In the genomic region with DNA sequence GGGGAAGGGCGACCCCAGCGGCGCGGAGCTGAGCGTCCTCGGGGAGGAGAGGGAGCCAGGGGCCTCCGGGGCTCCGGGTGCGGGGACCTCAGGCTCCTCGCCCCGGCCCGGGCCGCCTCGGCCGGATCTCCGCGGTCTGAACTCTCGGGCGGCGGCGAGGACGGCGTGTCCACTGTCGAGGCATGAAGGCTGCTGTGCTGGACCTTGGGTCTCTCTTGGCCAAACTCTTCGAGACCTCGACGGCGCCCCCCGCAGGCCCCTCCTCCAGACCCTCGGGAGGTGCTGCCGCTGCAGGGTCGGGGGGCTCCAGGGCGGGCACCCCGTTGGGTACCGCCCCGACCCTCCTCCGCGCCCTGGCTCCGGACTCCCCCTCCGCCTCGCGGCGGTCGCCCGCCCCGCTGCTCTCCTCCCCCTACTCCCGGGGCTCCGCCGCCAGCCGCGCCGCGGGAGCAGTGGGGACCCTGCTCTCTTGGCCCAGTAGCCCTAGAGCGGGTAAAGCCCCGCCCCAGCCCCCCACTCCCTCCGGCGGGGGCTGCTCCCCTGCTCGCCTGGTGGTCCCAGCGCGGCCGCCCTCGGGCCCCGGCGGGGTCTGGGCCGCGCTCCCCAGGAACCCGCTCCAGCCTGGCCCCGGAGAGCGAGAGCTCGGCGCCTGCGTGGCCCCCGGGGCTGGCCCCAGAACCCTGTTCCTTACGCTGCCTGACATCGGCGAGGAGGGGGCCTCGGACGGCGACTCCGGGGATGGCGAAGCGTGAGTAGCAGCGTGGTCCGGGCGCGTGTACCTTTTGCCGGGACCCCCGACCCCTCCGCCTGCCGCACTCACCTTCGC, we compare ENCODE assay signal across 8 cellular contexts. TPM values are rescaled to one million over a fixed set of nuclear protein-coding genes. Genes with fewer than 3 reads are reported as not detected.
DNase-seq lines count a peak whose midpoint lies in the region; ATAC-seq, FAIRE-seq and TF ChIP-seq lines count a peak whose summit lies in the region.

No MANE protein-coding gene starts in this region.

- peak overlapping the region; percentile 49; the same call in 1 of the 2 replicates for H3K4me2 ChIP-seq in HepG2 (ENCODE audit: low read depth, low read length)

- no peaks in the 10 kb centered on the region for H3K79me2 ChIP-seq in HepG2 (ENCODE audit: insufficient read depth, low read length)

- TF ChIP-seq CTCF in GM20000 (IDR thresholded peaks at IDR 0.05; ENCODE audit: extremely low read depth, missing control alignments) (no peak), breast epithelium (IDR thresholded peaks at IDR 0.05) (no peak), HepG2 (CRISPR knock-in tag; IDR thresholded peaks at IDR 0.05) (no peak), testis (IDR thresholded peaks at IDR 0.05) (no peak)

- no TSS peak for BruUV-seq in HepG2 (replicated peaks; lab: Mats Ljungman, UMichigan)

- FAIRE-seq in HTR-8/SVneo (lab: Jason Lieb, UNC): no peak
- no peak for FAIRE-seq in HepG2 (lab: Jason Lieb, UNC)

- DNase-seq in D341Med (ENCODE audit: low spot score): peak; percentile 82
- peak; percentile 67 for DNase-seq in GM20000 (ENCODE audit: low spot score)
- peak; percentile 48 for DNase-seq in HTR-8/SVneo (ENCODE audit: insufficient read length, low spot score)
- no peak for DNase-seq in breast epithelium (ENCODE audit: low spot score in 2 of 2)
- no peak for DNase-seq in HepG2 (ENCODE audit: low spot score)
- peak; percentile 44 for DNase-seq in testis
- no peak for DNase-seq in NCI-H1436 (lab: John Stamatoyannopoulos, UW)
- DNase-seq in superior temporal gyrus (ENCODE audit: extremely low spot score): no peak

- H3K9ac ChIP-seq in HepG2 (ENCODE audit: insufficient read depth, low read depth, low read length): no peak overlapping the region

- in situ Hi-C loops in HepG2 (cut with HindIII; ENCODE audit: extremely low pct_ligation_motif_present, low pct_unique_long_range_greater_than_20kb): no loop called here

- H3K4me1 ChIP-seq in breast epithelium: no peaks in the 10 kb centered on the region
- no peaks in the 10 kb centered on the region for H3K4me1 ChIP-seq in HepG2 (ENCODE audit: insufficient read depth, low read length)
- no peaks in the 10 kb centered on the region for H3K4me1 ChIP-seq in testis

- H4K20me1 ChIP-seq in HepG2 (ENCODE audit: insufficient read depth, low read length): no peaks in the 10 kb centered on the region

- H3K9me3 ChIP-seq in breast epithelium (no peaks in the 10 kb centered on the region), HepG2 (ENCODE audit: low read length) (no peaks in the 10 kb centered on the region), testis (no peaks in the 10 kb centered on the region)

- H3K36me3 ChIP-seq in breast epithelium: no peaks in the 10 kb centered on the region
- no peaks in the 10 kb centered on the region for H3K36me3 ChIP-seq in HepG2 (replicated peaks in 1 of 2; ENCODE audit: control insufficient read depth in 1 of 2, insufficient read depth in 2 of 2, low read length in 2 of 2)
- H3K36me3 ChIP-seq in testis (ENCODE audit: low read depth, missing control alignments): no peaks in the 10 kb centered on the region

- H3K27ac ChIP-seq in breast epithelium: peak overlapping the region in 1 of 2 donors; percentile 33
- H3K27ac ChIP-seq in HepG2 (ENCODE audit: extremely low read length, insufficient read depth, low read length): no peak overlapping the region
- peak overlapping the region; percentile 22 to 64 for H3K27ac ChIP-seq in testis

- H2AFZ ChIP-seq in HepG2 (ENCODE audit: low read length): no peak overlapping the region

- H3K4me3 ChIP-seq in breast epithelium (peak overlapping the region; percentile 57 to 79 (median 60)), HepG2 (replicated peaks in 1 of 3; ENCODE audit: insufficient read depth in 1 of 3, low read depth in 2 of 3, low read length in 3 of 3) (peak overlapping the region in 2 of 3 experiments; percentile 16 to 55; a peak in 3 of 6 replicates), testis (peak overlapping the region; percentile 59 to 66)

- intact Hi-C loops in breast epithelium (cut with DNase I; ENCODE audit: low total_unique reads): loop anchor here (5.0 kb wide), 1 partner anchor 307 kb away; no protein-coding TSS in a partner anchor
- intact Hi-C loops in HepG2 (cut with micrococcal nuclease; ENCODE audit: unreplicated experiment): no loop called here
- intact Hi-C loops in testis (cut with DNase I; ENCODE audit: low total_unique reads): no loop called here

- ATAC-seq in HepG2: peak; percentile 79

- H3K27me3 ChIP-seq in breast epithelium (peaks cover 4 to 5% of the 10 kb centered on the region in 2 donors), HepG2 (ENCODE audit: control insufficient read depth in 1 of 2, insufficient read depth in 2 of 2, low read length in 2 of 2) (peaks cover 1 to 33% of the 10 kb centered on the region in 2 experiments; a peak in 4 of 5 replicates), testis (no peaks in the 10 kb centered on the region)

- no peak for TF ChIP-seq EP300 in HepG2 (IDR thresholded peaks at IDR 0.05; ENCODE audit: low read depth in 2 of 2, low read length in 2 of 2)
- TF ChIP-seq EP300 in HepG2 (CRISPR knock-in tag; IDR thresholded peaks at IDR 0.05; ENCODE audit: borderline replicate concordance): no peak

- no peak for TF ChIP-seq RAD21 in HepG2 (CRISPR knock-in tag; IDR thresholded peaks at IDR 0.05)

- 62% methylated on average over 17 of the region's 91 CpGs for WGBS in HepG2 (ENCODE audit: low lambda C conversion rate)
- WGBS in testis, 2 donors: 1 to 5% methylated on average over 17 to 61 of the region's 91 CpGs

- CTCF ChIA-PET in HepG2 (lab: Yijun Ruan, JAX; ENCODE audit: low intra/inter-chr PET ratio, low total read pairs): no interaction called here

- POLR2A ChIA-PET in HepG2 (lab: Yijun Ruan, JAX): no interaction called here

- TF ChIP-seq POLR2A in breast epithelium (IDR thresholded peaks at IDR 0.05) (no peak), HepG2 (IDR thresholded peaks at IDR 0.05; ENCODE audit: insufficient read depth in 1 of 2, low read depth in 2 of 2, low read length in 2 of 2) (no peak), testis (IDR thresholded peaks at IDR 0.05) (no peak)

TF ChIP-seq in HepG2, 621 proteins besides CTCF, POLR2A, EP300 and RAD21 (continues in another document):
- no peak for TF ChIP-seq HOXA9 (CRISPR knock-in tag; IDR thresholded peaks at IDR 0.05; ENCODE audit: borderline replicate concordance)

RNA-seq across cellular contexts. Expression of gene FAM149A, which starts 0.6 kb away (rescaled TPM):
- total RNA-seq in breast epithelium (10 to 100 TPM in 1 of 3 donors, 1 to 10 TPM in 2; 7.9 to 22.9 (median 8.0) TPM), HepG2 (2016; rRNA removed; fragmentation: Illumina TruSeq; extraction: Trizol) (not detected in 2 replicates), testis (10 to 100 TPM; 11.3 to 14.9 TPM)
- total RNA-seq in HepG2 (2016; cell fraction: cytosol; rRNA removed; fragmentation: Illumina TruSeq; extraction: Trizol; ENCODE audit: low read depth): not detected in 2 replicates
- total RNA-seq in HepG2 (2016; cell fraction: insoluble cytoplasmic fraction; rRNA removed; fragmentation: Illumina TruSeq; extraction: Trizol): not detected in 2 replicates
- not detected in 2 replicates for total RNA-seq in HepG2 (2016; cell fraction: membrane; rRNA removed; fragmentation: Illumina TruSeq; extraction: Trizol)
- total RNA-seq in HepG2 (2016; cell fraction: nucleus; rRNA removed; fragmentation: Illumina TruSeq; extraction: Trizol): not detected in 2 replicates
- polyA plus RNA-seq in HepG2 (2011; rRNA removed) (not detected in 2 replicates), testis (ENCODE audit: insufficient read depth, low read depth, low replicate concordance) (13.8 TPM)
- 0.07 TPM in 1 of 2 replicates, not detected in the other for polyA plus RNA-seq in HepG2 (2011; cell fraction: cytosol; rRNA removed)
- 0.31 TPM in 1 of 2 replicates, not detected in the other for polyA plus RNA-seq in HepG2 (2011; cell fraction: nucleus; rRNA removed)
- not detected in 2 replicates for polyA plus RNA-seq in HepG2 (2012)
- not detected in 2 replicates for polyA plus RNA-seq in HepG2 (2016; cell fraction: cytosol; fragmentation: Illumina TruSeq; extraction: Trizol; ENCODE audit: low read depth)
- not detected in 2 replicates for polyA plus RNA-seq in HepG2 (2016; cell fraction: insoluble cytoplasmic fraction; fragmentation: Illumina TruSeq; extraction: Trizol; ENCODE audit: low read depth)
- polyA plus RNA-seq in HepG2 (2016; cell fraction: membrane; fragmentation: Illumina TruSeq; extraction: Trizol; ENCODE audit: low read depth): not detected in 2 replicates
- not detected in 2 replicates for polyA plus RNA-seq in HepG2 (2016; cell fraction: nucleus; fragmentation: Illumina TruSeq; extraction: Trizol; ENCODE audit: insufficient read depth, low read depth)
- polyA minus RNA-seq in HepG2 (2011; rRNA and poly(A)+ RNA removed; ENCODE audit: low replicate concordance): not detected in 2 replicates
- not detected in 2 replicates for polyA minus RNA-seq in HepG2 (2011; cell fraction: cytosol; rRNA and poly(A)+ RNA removed)
- polyA minus RNA-seq in HepG2 (2011; cell fraction: nucleus; rRNA and poly(A)+ RNA removed): not detected in 2 replicates

RNA-seq across cellular contexts. Expression of gene TLR3, which starts 36.2 kb away (rescaled TPM):
- total RNA-seq in breast epithelium (10 to 100 TPM in 1 of 3 donors, 1 to 10 TPM in 2; 4.3 to 13.9 (median 7.4) TPM), HepG2 (2016; rRNA removed; fragmentation: Illumina TruSeq; extraction: Trizol) (0.07 and 0.11 TPM in 2 replicates), testis (1 to 10 TPM; 2.3 to 3.2 TPM)
- total RNA-seq in HepG2 (2016; cell fraction: cytosol; rRNA removed; fragmentation: Illumina TruSeq; extraction: Trizol; ENCODE audit: low read depth): not detected in 2 replicates
- total RNA-seq in HepG2 (2016; cell fraction: insoluble cytoplasmic fraction; rRNA removed; fragmentation: Illumina TruSeq; extraction: Trizol): 0.07 and 0.13 TPM in 2 replicates
- total RNA-seq in HepG2 (2016; cell fraction: membrane; rRNA removed; fragmentation: Illumina TruSeq; extraction: Trizol): 0.10 TPM in 1 of 2 replicates, not detected in the other
- total RNA-seq in HepG2 (2016; cell fraction: nucleus; rRNA removed; fragmentation: Illumina TruSeq; extraction: Trizol): 0.22 and 0.31 TPM in 2 replicates
- polyA plus RNA-seq in HepG2 (2011; rRNA removed) (0.20 and 0.38 TPM in 2 replicates), testis (ENCODE audit: insufficient read depth, low read depth, low replicate concordance) (12.6 TPM)
- polyA plus RNA-seq in HepG2 (2011; cell fraction: cytosol; rRNA removed): 0.20 and 0.45 TPM in 2 replicates
- 0.07 TPM in 1 of 2 replicates, not detected in the other for polyA plus RNA-seq in HepG2 (2011; cell fraction: nucleus; rRNA removed)
- polyA plus RNA-seq in HepG2 (2012): 0.72 and 1.6 TPM in 2 replicates
- polyA plus RNA-seq in HepG2 (2016; cell fraction: cytosol; fragmentation: Illumina TruSeq; extraction: Trizol; ENCODE audit: low read depth): not detected in 2 replicates
- polyA plus RNA-seq in HepG2 (2016; cell fraction: insoluble cytoplasmic fraction; fragmentation: Illumina TruSeq; extraction: Trizol; ENCODE audit: low read depth): not detected in 2 replicates
- 0.15 TPM in 1 of 2 replicates, not detected in the other for polyA plus RNA-seq in HepG2 (2016; cell fraction: membrane; fragmentation: Illumina TruSeq; extraction: Trizol; ENCODE audit: low read depth)
- polyA plus RNA-seq in HepG2 (2016; cell fraction: nucleus; fragmentation: Illumina TruSeq; extraction: Trizol; ENCODE audit: insufficient read depth, low read depth): not detected in 2 replicates
- polyA minus RNA-seq in HepG2 (2011; rRNA and poly(A)+ RNA removed; ENCODE audit: low replicate concordance): 0.66 and 11.4 TPM in 2 replicates
- 0.69 TPM in 1 of 2 replicates, not detected in the other for polyA minus RNA-seq in HepG2 (2011; cell fraction: cytosol; rRNA and poly(A)+ RNA removed)
- polyA minus RNA-seq in HepG2 (2011; cell fraction: nucleus; rRNA and poly(A)+ RNA removed): 0.25 and 0.52 TPM in 2 replicates

Comparison
In these comparisons a context has a peak if more than half of its experiments do, and no peak if none do; other contexts are left out.
1. DNase-seq: peak in D341Med (single experiment), GM20000 (single experiment), HTR-8/SVneo (single experiment) and testis (single experiment); none in breast epithelium (0 of 2), HepG2 (single experiment), NCI-H1436 (single experiment) and superior temporal gyrus (single experiment).
2. Peak in every context shown above with its lines, with median percentiles within 50 percentile points of each other: H3K4me3 ChIP-seq.